Comparison of ENCODE assay signal across 1 cellular context in the genomic region with DNA sequence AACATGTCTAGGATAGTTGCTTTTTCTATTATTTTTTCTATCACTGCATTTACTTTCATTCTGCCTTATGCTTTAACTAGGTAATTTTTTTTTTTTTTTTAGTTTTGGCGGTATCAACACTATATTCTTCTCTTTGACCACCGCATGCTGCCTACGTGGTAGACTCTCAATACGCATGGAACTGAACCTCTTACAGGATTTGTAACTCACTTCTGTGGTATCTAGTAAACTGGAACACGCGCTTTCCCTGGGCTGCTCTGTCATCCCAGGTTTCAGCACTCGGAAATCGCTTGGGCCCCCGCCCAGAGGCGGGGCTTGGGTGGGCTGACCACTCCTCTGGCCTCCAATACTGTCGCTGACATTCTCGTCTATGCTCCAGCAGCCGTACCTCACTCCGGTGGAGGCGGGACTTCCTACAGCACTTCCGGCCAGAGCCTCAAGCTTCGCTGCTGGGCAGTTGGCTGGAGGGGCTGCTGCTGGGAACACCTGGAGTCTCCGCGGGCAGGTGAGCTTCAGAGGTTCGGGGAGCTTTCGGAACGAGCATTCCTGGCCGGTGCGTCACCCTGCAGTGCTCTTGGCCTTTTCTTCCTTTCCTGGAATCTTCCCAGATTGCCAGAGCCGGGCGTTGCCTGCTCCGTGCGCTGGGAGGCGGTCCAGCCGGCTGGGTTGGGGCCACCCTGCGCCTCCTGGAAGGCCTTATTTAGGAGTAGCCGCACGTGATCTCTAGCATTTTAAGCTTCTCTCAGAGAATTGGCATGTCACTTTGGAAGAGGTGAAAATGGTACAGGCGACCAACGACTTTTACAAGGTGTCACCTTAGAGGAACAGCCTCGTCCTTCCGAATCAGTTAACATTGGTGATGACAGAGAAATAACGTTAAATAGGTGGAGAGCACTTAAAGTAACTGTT.
TF ChIP-seq lines count a peak whose summit lies in the region.

A gene with protein sequence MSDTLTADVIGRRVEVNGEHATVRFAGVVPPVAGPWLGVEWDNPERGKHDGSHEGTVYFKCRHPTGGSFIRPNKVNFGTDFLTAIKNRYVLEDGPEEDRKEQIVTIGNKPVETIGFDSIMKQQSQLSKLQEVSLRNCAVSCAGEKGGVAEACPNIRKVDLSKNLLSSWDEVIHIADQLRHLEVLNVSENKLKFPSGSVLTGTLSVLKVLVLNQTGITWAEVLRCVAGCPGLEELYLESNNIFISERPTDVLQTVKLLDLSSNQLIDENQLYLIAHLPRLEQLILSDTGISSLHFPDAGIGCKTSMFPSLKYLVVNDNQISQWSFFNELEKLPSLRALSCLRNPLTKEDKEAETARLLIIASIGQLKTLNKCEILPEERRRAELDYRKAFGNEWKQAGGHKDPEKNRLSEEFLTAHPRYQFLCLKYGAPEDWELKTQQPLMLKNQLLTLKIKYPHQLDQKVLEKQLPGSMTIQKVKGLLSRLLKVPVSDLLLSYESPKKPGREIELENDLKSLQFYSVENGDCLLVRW (plus strand): TSS at position 428 of the 909 bp plus-strand sequence. CDS start 12,623 bp downstream, outside the sequence.

TF ChIP-seq in HEK293, 187 proteins besides CTCF, POLR2A, EP300 and RAD21 (continued from another document and continues in another):
- TF ChIP-seq, protein P1, sequence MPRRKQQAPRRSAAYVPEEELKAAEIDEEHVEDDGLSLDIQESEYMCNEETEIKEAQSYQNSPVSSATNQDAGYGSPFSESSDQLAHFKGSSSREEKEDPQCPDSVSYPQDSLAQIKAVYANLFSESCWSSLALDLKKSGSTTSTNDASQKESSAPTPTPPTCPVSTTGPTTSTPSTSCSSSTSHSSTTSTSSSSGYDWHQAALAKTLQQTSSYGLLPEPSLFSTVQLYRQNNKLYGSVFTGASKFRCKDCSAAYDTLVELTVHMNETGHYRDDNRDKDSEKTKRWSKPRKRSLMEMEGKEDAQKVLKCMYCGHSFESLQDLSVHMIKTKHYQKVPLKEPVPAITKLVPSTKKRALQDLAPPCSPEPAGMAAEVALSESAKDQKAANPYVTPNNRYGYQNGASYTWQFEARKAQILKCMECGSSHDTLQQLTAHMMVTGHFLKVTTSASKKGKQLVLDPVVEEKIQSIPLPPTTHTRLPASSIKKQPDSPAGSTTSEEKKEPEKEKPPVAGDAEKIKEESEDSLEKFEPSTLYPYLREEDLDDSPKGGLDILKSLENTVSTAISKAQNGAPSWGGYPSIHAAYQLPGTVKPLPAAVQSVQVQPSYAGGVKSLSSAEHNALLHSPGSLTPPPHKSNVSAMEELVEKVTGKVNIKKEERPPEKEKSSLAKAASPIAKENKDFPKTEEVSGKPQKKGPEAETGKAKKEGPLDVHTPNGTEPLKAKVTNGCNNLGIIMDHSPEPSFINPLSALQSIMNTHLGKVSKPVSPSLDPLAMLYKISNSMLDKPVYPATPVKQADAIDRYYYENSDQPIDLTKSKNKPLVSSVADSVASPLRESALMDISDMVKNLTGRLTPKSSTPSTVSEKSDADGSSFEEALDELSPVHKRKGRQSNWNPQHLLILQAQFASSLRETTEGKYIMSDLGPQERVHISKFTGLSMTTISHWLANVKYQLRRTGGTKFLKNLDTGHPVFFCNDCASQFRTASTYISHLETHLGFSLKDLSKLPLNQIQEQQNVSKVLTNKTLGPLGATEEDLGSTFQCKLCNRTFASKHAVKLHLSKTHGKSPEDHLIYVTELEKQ (tag by site-specific recombination; IDR thresholded peaks at IDR 0.05; ENCODE audit: borderline replicate concordance), result no peak
- TF ChIP-seq ZNF23 (tag by site-specific recombination; IDR thresholded peaks at IDR 0.05; ENCODE audit: borderline replicate concordance), result no peak
- no peak for TF ChIP-seq ZFP3 (tag by site-specific recombination; IDR thresholded peaks at IDR 0.05; ENCODE audit: low read depth)
- peak; percentile 98 for TF ChIP-seq ZEB2 (tag by site-specific recombination; IDR thresholded peaks at IDR 0.05)
- TF ChIP-seq ZNF202 (tag by site-specific recombination; IDR thresholded peaks at IDR 0.05; ENCODE audit: borderline replicate concordance), result no peak
- TF ChIP-seq SP7 (tag by site-specific recombination; IDR thresholded peaks at IDR 0.05), result peak; percentile 85
- TF ChIP-seq ZFHX2 (tag by site-specific recombination; conservative IDR thresholded peaks at IDR 0.05), result no peak
- TF ChIP-seq, protein P2, sequence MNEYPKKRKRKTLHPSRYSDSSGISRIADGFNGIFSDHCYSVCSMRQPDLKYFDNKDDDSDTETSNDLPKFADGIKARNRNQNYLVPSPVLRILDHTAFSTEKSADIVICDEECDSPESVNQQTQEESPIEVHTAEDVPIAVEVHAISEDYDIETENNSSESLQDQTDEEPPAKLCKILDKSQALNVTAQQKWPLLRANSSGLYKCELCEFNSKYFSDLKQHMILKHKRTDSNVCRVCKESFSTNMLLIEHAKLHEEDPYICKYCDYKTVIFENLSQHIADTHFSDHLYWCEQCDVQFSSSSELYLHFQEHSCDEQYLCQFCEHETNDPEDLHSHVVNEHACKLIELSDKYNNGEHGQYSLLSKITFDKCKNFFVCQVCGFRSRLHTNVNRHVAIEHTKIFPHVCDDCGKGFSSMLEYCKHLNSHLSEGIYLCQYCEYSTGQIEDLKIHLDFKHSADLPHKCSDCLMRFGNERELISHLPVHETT (tag by site-specific recombination; IDR thresholded peaks at IDR 0.05), result peak; percentile 7; the same call in 1 of the 2 replicates
- no peak for TF ChIP-seq ZNF221 (tag by site-specific recombination; IDR thresholded peaks at IDR 0.05; ENCODE audit: borderline replicate concordance)
- TF ChIP-seq ZBTB48 (tag by site-specific recombination; IDR thresholded peaks at IDR 0.05), result no peak
- TF ChIP-seq ZNF169 (tag by site-specific recombination; IDR thresholded peaks at IDR 0.05), result no peak
- peak; percentile 76 for TF ChIP-seq ZFP69B (tag by site-specific recombination; IDR thresholded peaks at IDR 0.05)
- TF ChIP-seq, protein P3, sequence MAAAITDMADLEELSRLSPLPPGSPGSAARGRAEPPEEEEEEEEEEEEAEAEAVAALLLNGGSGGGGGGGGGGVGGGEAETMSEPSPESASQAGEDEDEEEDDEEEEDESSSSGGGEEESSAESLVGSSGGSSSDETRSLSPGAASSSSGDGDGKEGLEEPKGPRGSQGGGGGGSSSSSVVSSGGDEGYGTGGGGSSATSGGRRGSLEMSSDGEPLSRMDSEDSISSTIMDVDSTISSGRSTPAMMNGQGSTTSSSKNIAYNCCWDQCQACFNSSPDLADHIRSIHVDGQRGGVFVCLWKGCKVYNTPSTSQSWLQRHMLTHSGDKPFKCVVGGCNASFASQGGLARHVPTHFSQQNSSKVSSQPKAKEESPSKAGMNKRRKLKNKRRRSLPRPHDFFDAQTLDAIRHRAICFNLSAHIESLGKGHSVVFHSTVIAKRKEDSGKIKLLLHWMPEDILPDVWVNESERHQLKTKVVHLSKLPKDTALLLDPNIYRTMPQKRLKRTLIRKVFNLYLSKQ (tag by site-specific recombination; IDR thresholded peaks at IDR 0.05; ENCODE audit: borderline replicate concordance), result no peak
- no peak for TF ChIP-seq KLF9 (tag by site-specific recombination; IDR thresholded peaks at IDR 0.05; ENCODE audit: low read depth)
- TF ChIP-seq HOXD13 (CRISPR knock-in tag; IDR thresholded peaks at IDR 0.05; ENCODE audit: borderline replicate concordance), result no peak
- TF ChIP-seq, protein P4, sequence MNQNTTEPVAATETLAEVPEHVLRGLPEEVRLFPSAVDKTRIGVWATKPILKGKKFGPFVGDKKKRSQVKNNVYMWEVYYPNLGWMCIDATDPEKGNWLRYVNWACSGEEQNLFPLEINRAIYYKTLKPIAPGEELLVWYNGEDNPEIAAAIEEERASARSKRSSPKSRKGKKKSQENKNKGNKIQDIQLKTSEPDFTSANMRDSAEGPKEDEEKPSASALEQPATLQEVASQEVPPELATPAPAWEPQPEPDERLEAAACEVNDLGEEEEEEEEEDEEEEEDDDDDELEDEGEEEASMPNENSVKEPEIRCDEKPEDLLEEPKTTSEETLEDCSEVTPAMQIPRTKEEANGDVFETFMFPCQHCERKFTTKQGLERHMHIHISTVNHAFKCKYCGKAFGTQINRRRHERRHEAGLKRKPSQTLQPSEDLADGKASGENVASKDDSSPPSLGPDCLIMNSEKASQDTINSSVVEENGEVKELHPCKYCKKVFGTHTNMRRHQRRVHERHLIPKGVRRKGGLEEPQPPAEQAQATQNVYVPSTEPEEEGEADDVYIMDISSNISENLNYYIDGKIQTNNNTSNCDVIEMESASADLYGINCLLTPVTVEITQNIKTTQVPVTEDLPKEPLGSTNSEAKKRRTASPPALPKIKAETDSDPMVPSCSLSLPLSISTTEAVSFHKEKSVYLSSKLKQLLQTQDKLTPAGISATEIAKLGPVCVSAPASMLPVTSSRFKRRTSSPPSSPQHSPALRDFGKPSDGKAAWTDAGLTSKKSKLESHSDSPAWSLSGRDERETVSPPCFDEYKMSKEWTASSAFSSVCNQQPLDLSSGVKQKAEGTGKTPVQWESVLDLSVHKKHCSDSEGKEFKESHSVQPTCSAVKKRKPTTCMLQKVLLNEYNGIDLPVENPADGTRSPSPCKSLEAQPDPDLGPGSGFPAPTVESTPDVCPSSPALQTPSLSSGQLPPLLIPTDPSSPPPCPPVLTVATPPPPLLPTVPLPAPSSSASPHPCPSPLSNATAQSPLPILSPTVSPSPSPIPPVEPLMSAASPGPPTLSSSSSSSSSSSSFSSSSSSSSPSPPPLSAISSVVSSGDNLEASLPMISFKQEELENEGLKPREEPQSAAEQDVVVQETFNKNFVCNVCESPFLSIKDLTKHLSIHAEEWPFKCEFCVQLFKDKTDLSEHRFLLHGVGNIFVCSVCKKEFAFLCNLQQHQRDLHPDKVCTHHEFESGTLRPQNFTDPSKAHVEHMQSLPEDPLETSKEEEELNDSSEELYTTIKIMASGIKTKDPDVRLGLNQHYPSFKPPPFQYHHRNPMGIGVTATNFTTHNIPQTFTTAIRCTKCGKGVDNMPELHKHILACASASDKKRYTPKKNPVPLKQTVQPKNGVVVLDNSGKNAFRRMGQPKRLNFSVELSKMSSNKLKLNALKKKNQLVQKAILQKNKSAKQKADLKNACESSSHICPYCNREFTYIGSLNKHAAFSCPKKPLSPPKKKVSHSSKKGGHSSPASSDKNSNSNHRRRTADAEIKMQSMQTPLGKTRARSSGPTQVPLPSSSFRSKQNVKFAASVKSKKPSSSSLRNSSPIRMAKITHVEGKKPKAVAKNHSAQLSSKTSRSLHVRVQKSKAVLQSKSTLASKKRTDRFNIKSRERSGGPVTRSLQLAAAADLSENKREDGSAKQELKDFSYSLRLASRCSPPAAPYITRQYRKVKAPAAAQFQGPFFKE (tag by site-specific recombination; IDR thresholded peaks at IDR 0.05; ENCODE audit: borderline replicate concordance), result no peak
- no peak for TF ChIP-seq ZNF112 (tag by site-specific recombination; IDR thresholded peaks at IDR 0.05)
- TF ChIP-seq SP3 (tag by site-specific recombination; IDR thresholded peaks at IDR 0.05), result peak; percentile 92
- no peak for TF ChIP-seq MYNN (tag by site-specific recombination; IDR thresholded peaks at IDR 0.05; ENCODE audit: borderline replicate concordance)
- peak; percentile 86 for TF ChIP-seq IKZF3 (tag by site-specific recombination; IDR thresholded peaks at IDR 0.05)
- peak; percentile 94 for TF ChIP-seq GLIS2 (tag by site-specific recombination; IDR thresholded peaks at IDR 0.05)
- TF ChIP-seq ZNF37A (tag by site-specific recombination; IDR thresholded peaks at IDR 0.05), result no peak
- TF ChIP-seq ZNF10 (tag by site-specific recombination; IDR thresholded peaks at IDR 0.05), result no peak; the same call in 1 of the 2 replicates
- no peak for TF ChIP-seq ZNF114 (tag by site-specific recombination; IDR thresholded peaks at IDR 0.05)
- TF ChIP-seq RBAK (tag by site-specific recombination; IDR thresholded peaks at IDR 0.05), result no peak
- peak; percentile 51 for TF ChIP-seq ZIC2 (tag by site-specific recombination; IDR thresholded peaks at IDR 0.05)
- TF ChIP-seq, protein P5, sequence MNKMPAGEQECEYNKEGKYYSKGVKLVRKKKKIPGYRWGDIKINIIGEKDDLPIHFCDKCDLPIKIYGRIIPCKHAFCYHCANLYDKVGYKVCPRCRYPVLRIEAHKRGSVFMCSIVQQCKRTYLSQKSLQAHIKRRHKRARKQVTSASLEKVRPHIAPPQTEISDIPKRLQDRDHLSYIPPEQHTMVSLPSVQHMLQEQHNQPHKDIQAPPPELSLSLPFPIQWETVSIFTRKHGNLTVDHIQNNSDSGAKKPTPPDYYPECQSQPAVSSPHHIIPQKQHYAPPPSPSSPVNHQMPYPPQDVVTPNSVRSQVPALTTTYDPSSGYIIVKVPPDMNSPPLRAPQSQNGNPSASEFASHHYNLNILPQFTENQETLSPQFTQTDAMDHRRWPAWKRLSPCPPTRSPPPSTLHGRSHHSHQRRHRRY (tag by site-specific recombination; IDR thresholded peaks at IDR 0.05), result no peak
- TF ChIP-seq ZNF76 (tag by site-specific recombination; IDR thresholded peaks at IDR 0.05; ENCODE audit: borderline replicate concordance, low read depth), result peak; percentile 81; the same call in 1 of the 2 replicates
- TF ChIP-seq ZNF529 (tag by site-specific recombination; IDR thresholded peaks at IDR 0.05; ENCODE audit: insufficient replicate concordance), result no peak
- TF ChIP-seq, protein P6, sequence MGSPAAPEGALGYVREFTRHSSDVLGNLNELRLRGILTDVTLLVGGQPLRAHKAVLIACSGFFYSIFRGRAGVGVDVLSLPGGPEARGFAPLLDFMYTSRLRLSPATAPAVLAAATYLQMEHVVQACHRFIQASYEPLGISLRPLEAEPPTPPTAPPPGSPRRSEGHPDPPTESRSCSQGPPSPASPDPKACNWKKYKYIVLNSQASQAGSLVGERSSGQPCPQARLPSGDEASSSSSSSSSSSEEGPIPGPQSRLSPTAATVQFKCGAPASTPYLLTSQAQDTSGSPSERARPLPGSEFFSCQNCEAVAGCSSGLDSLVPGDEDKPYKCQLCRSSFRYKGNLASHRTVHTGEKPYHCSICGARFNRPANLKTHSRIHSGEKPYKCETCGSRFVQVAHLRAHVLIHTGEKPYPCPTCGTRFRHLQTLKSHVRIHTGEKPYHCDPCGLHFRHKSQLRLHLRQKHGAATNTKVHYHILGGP (tag by site-specific recombination; IDR thresholded peaks at IDR 0.05), result no peak
- TF ChIP-seq ZFP41 (tag by site-specific recombination; IDR thresholded peaks at IDR 0.05; ENCODE audit: borderline replicate concordance), result no peak
- peak; percentile 83 for TF ChIP-seq ZNF600 (tag by site-specific recombination; IDR thresholded peaks at IDR 0.05)
- TF ChIP-seq ZNF473 (tag by site-specific recombination; IDR thresholded peaks at IDR 0.05), result no peak
- no peak for TF ChIP-seq MEIS1 (CRISPR knock-in tag; IDR thresholded peaks at IDR 0.05; ENCODE audit: borderline replicate concordance)
